In genomic region chr20:36106606-36107005, GRCh38 we compare ENCODE assay signal across 20 cellular contexts.
"Had no signal": no experiment of that assay in that cellular context is flagged by ENCODE, and none has a peak within 500 bp of the region (broad histone marks: within the 10 kb centered on the region; RNA-seq: fewer than 3 reads in every experiment).

No MANE protein-coding gene starts in this region.

- H3K27ac ChIP-seq: ascending aorta, gastrocnemius medialis, psoas muscle, thoracic aorta had no signal

- H3K36me3 Mint-ChIP-seq: mesothelial cell of epicardium had no signal

- H3K4me1 Mint-ChIP-seq: activated CD4-positive, alpha-beta T cell treated with anti-CD3 and anti-CD28 coated beads, Interleukin-2, amount 10 ng/mL, durations not matched to agents 24 days and 14 days had no signal

- H3K4me1 ChIP-seq: gastrocnemius medialis, psoas muscle had no signal

- H3K4me3 ChIP-seq: ascending aorta, breast epithelium, gastrocnemius medialis, lung, psoas muscle, thoracic aorta had no signal

- H3K9me3 ChIP-seq: ascending aorta, breast epithelium, gastrocnemius medialis, psoas muscle, thoracic aorta had no signal

- H3K27me3 ChIP-seq: ascending aorta, breast epithelium, gastrocnemius medialis had no signal

- H3K36me3 ChIP-seq: ascending aorta, breast epithelium, gastrocnemius medialis, thoracic aorta had no signal

- DNase-seq: activated CD4-positive, alpha-beta T cell treated with anti-CD3 and anti-CD28 coated beads, Interleukin-2, amount 10 ng/mL, durations not matched to agents 24 days and 14 days; activated CD8-positive, alpha-beta T cell treated with anti-CD3 and anti-CD28 coated beads for 36 hours; activated naive CD4-positive, alpha-beta T cell treated with anti-CD3 and anti-CD28 coated beads, Interleukin-2, amount 50 U/mL, for 16 hours; activated T-cell treated with anti-CD3 and anti-CD28 coated beads, Interleukin-2, amount 50 U/mL, for 24 hours; cerebellar nuclear complex; effector CD8-positive, alpha-beta T cell; gastrocnemius medialis; head of caudate nucleus; psoas muscle; small intestine; stimulated activated CD4-positive, alpha-beta T cell treated with anti-CD3 and anti-CD28 coated beads, Interleukin-15, amount 100 ng/mL, for 24 hours; stimulated activated CD4-positive, alpha-beta T cell treated with anti-CD3 and anti-CD28 coated beads, Interleukin-2, amount 100 ng/mL, for 48 hours had no signal

- H3K27ac Mint-ChIP-seq: activated CD4-positive, alpha-beta T cell treated with anti-CD3 and anti-CD28 coated beads, Interleukin-2, amount 10 ng/mL, durations not matched to agents 24 days and 14 days; activated CD8-positive, alpha-beta T cell treated with anti-CD3 and anti-CD28 coated beads for 36 hours; activated T-cell treated with anti-CD3 and anti-CD28 coated beads, Interleukin-2, amount 50 U/mL, for 24 hours; mesothelial cell of epicardium; stimulated activated naive CD8-positive, alpha-beta T cell treated with anti-CD3 and anti-CD28 coated beads, Interleukin-15, Interleukin-2, amounts not matched to agents 100 ng/mL and 50 ng/mL, for 24 hours; T-helper 1 cell treated with Interleukin-12 subunit alpha and Interleukin-12 subunit beta and Interleukin-4 antibody, amounts not matched to agents 30 μg/mL and 1 μg/mL, for 36 hours had no signal

- H3K4me3 Mint-ChIP-seq: activated CD4-positive, alpha-beta T cell treated with anti-CD3 and anti-CD28 coated beads, Interleukin-2, amount 10 ng/mL, durations not matched to agents 24 days and 14 days; activated CD8-positive, alpha-beta T cell treated with anti-CD3 and anti-CD28 coated beads for 36 hours; activated T-cell treated with anti-CD3 and anti-CD28 coated beads, Interleukin-2, amount 50 U/mL, for 24 hours; mesothelial cell of epicardium; neural crest cell; stimulated activated naive CD8-positive, alpha-beta T cell treated with anti-CD3 and anti-CD28 coated beads, Interleukin-15, Interleukin-2, amounts not matched to agents 100 ng/mL and 50 ng/mL, for 24 hours; T-helper 1 cell treated with Interleukin-12 subunit alpha and Interleukin-12 subunit beta and Interleukin-4 antibody, amounts not matched to agents 30 μg/mL and 1 μg/mL, for 36 hours had no signal

- H3K9me3 Mint-ChIP-seq: activated CD4-positive, alpha-beta T cell treated with anti-CD3 and anti-CD28 coated beads, Interleukin-2, amount 10 ng/mL, durations not matched to agents 24 days and 14 days; activated CD8-positive, alpha-beta T cell treated with anti-CD3 and anti-CD28 coated beads for 36 hours; activated T-cell treated with anti-CD3 and anti-CD28 coated beads, Interleukin-2, amount 50 U/mL, for 24 hours; mesothelial cell of epicardium; neural crest cell; stimulated activated naive CD8-positive, alpha-beta T cell treated with anti-CD3 and anti-CD28 coated beads, Interleukin-15, Interleukin-2, amounts not matched to agents 100 ng/mL and 50 ng/mL, for 24 hours; T-helper 1 cell treated with Interleukin-12 subunit alpha and Interleukin-12 subunit beta and Interleukin-4 antibody, amounts not matched to agents 30 μg/mL and 1 μg/mL, for 36 hours had no signal

- ATAC-seq: activated CD8-positive, alpha-beta T cell treated with anti-CD3 and anti-CD28 coated beads for 36 hours; gastrocnemius medialis; psoas muscle had no signal

- H3K27me3 Mint-ChIP-seq: activated CD8-positive, alpha-beta T cell treated with anti-CD3 and anti-CD28 coated beads for 36 hours; activated T-cell treated with anti-CD3 and anti-CD28 coated beads, Interleukin-2, amount 50 U/mL, for 24 hours; stimulated activated naive CD8-positive, alpha-beta T cell treated with anti-CD3 and anti-CD28 coated beads, Interleukin-15, Interleukin-2, amounts not matched to agents 100 ng/mL and 50 ng/mL, for 24 hours had no signal
